ENCODE assay signal across 17 cellular contexts in the genomic region with DNA sequence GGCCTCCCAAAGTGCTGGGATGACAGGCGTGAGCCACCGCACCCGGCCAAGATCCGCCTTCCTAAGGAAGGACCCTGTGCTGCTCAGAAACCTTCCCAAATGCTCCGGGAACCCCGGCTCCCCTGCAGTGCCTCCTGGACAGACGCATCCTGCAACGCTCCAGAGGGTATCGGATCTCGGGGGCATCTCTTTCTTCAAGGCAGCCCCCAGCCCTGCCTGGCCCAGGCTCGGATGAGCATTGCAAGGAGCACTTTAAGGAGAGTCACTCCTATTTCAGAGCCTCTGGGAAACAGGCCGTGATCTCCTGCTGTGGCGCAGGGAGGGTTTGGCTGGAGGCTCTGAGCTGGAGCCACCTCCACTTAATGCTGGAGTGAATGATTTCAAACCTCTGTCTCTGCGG. TPM values are rescaled to one million over a fixed set of nuclear protein-coding genes. Genes with fewer than 3 reads are reported as not detected.
A peak's percentile ranks its signal among the peaks of the same experiment; 100 is the strongest.
DNase-seq lines count a peak whose midpoint lies in the region; ATAC-seq and TF ChIP-seq lines count a peak whose summit lies in the region.
"Had no signal": no experiment of that assay in that cellular context is flagged by ENCODE, and none has a peak within 500 bp of the region (broad histone marks: within the 10 kb centered on the region; RNA-seq: fewer than 3 reads in every experiment).

No MANE protein-coding gene starts in this region.

- peaks cover 27% of the 10 kb centered on the region for H3K79me2 ChIP-seq in SU-DHL-6 (ENCODE audit: insufficient read depth, low read length)

- H3K9ac ChIP-seq in SU-DHL-6 (ENCODE audit: low read length), result peak overlapping the region; percentile 38

- H2AFZ ChIP-seq in SU-DHL-6 (ENCODE audit: low read depth, low read length, severe bottlenecking), result no peak overlapping the region

- 85% methylated on average over 10 of the region's 14 CpGs for WGBS in suprapubic skin

- H4K20me1 ChIP-seq in SU-DHL-6 (ENCODE audit: low read depth, low read length), result no peaks in the 10 kb centered on the region

- H3K9me3 Mint-ChIP-seq in activated CD8-positive, alpha-beta memory T cell treated with anti-CD3 and anti-CD28 coated beads, Interleukin-2, amount 10 ng/mL, durations not matched to agents 7 days and 5 days (ENCODE audit: low read depth), result no peaks in the 10 kb centered on the region
- H3K9me3 Mint-ChIP-seq: CD8-positive, alpha-beta T cell; naive thymus-derived CD8-positive, alpha-beta T cell had no signal

- peaks cover 15 to 77% of the 10 kb centered on the region in 2 donors for H3K4me1 ChIP-seq in left lung
- H3K4me1 ChIP-seq in suprapubic skin, result peaks cover 33% of the 10 kb centered on the region
- H3K4me1 ChIP-seq: HAP-1, psoas muscle, tibial artery had no signal

- H3F3A ChIP-seq in SU-DHL-6 (ENCODE audit: insufficient read depth), result peaks cover 42% of the 10 kb centered on the region

- H3K9me3 ChIP-seq in SU-DHL-6 (ENCODE audit: insufficient read depth, low read length), result no peaks in the 10 kb centered on the region
- H3K9me3 ChIP-seq in left lung, result no peaks in the 10 kb centered on the region
- no peaks in the 10 kb centered on the region for H3K9me3 ChIP-seq in suprapubic skin
- H3K9me3 ChIP-seq: HAP-1, psoas muscle, tibial artery had no signal

- DNase-seq in activated CD8-positive, alpha-beta memory T cell treated with anti-CD3 and anti-CD28 coated beads, Interleukin-2, amount 10 ng/mL, durations not matched to agents 7 days and 5 days, result no peak
- no peak for DNase-seq in activated CD8-positive, alpha-beta memory T cell treated with anti-CD3 and anti-CD28 coated beads, Interleukin-2, amount 50 U/mL, for 4 hours
- DNase-seq in left lung (peak in 1 of 2 donors; percentile 56), suprapubic skin (ENCODE audit: low spot score in 2 of 2) (no peak), substantia nigra (lab: John Stamatoyannopoulos, UW) (no peak), HuH-7 (ENCODE audit: low spot score) (no peak)
- DNase-seq: brain microvascular endothelial cell; naive thymus-derived CD8-positive, alpha-beta T cell; NCI-H2081; NCI-H524 treated with DMSO at 0.1 percent for 48 hours; WERI-Rb-1 had no signal

- H3K36me3 ChIP-seq in SU-DHL-6 (ENCODE audit: low read length), result no peaks in the 10 kb centered on the region
- H3K36me3 ChIP-seq in left lung, result no peaks in the 10 kb centered on the region
- H3K36me3 ChIP-seq in suprapubic skin, result no peaks in the 10 kb centered on the region
- H3K36me3 ChIP-seq: brain microvascular endothelial cell, HAP-1, tibial artery, WERI-Rb-1 had no signal

- peaks cover 56% of the 10 kb centered on the region for H3K4me1 Mint-ChIP-seq in activated CD8-positive, alpha-beta memory T cell treated with anti-CD3 and anti-CD28 coated beads, Interleukin-2, amount 10 ng/mL, durations not matched to agents 7 days and 5 days

- H3K4me3 ChIP-seq in SU-DHL-6 (ENCODE audit: insufficient read depth, low read length, poor library complexity, severe bottlenecking) (no peak overlapping the region), left lung (no peak overlapping the region), suprapubic skin (no peak overlapping the region)
- H3K4me3 ChIP-seq: HAP-1, psoas muscle, tibial artery had no signal

- intact Hi-C loops in left lung (cut with DNase I), result no loop called here

- no peaks in the 10 kb centered on the region for H3K9me2 ChIP-seq in SU-DHL-6 (replicated peaks; ENCODE audit: insufficient read depth, low read length)

- H3K27ac ChIP-seq in SU-DHL-6 (ENCODE audit: low read depth, low read length), result peak overlapping the region; percentile 98
- peak overlapping the region; percentile 85 to 87 for H3K27ac ChIP-seq in left lung
- peak overlapping the region; percentile 80 for H3K27ac ChIP-seq in suprapubic skin
- H3K27ac ChIP-seq in substantia nigra (ENCODE audit: low read depth, low read length, poor library complexity, severe bottlenecking), result no peak overlapping the region
- H3K27ac ChIP-seq: brain microvascular endothelial cell, psoas muscle, WERI-Rb-1 had no signal

- H3K4me2 ChIP-seq in SU-DHL-6 (ENCODE audit: low read depth, low read length, poor library complexity, severe bottlenecking), result peak overlapping the region; percentile 67

- TF ChIP-seq CTCF in SU-DHL-6 (IDR thresholded peaks at IDR 0.05; ENCODE audit: insufficient read depth, low read length, poor library complexity, severe bottlenecking) (no peak), left lung (IDR thresholded peaks at IDR 0.05) (no peak), suprapubic skin (IDR thresholded peaks at IDR 0.05) (no peak)

- no peak for TF ChIP-seq EP300 in suprapubic skin (IDR thresholded peaks at IDR 0.05)

- H3K4me3 Mint-ChIP-seq in activated CD8-positive, alpha-beta memory T cell treated with anti-CD3 and anti-CD28 coated beads, Interleukin-2, amount 10 ng/mL, durations not matched to agents 7 days and 5 days, result no peak overlapping the region

- H3K36me3 Mint-ChIP-seq in activated CD8-positive, alpha-beta memory T cell treated with anti-CD3 and anti-CD28 coated beads, Interleukin-2, amount 10 ng/mL, durations not matched to agents 7 days and 5 days, result peaks cover 2% of the 10 kb centered on the region
- H3K36me3 Mint-ChIP-seq: CD8-positive, alpha-beta T cell; naive thymus-derived CD8-positive, alpha-beta T cell had no signal

- no peak for TF ChIP-seq POLR2A in suprapubic skin (IDR thresholded peaks at IDR 0.05)

- CTCF ChIA-PET in activated CD8-positive, alpha-beta memory T cell treated with anti-CD3 and anti-CD28 coated beads, Interleukin-2, amount 10 ng/mL, durations not matched to agents 7 days and 5 days (lab: Charles Lee), result interaction anchor here (1.3 to 7.3 kb wide), 4 partner anchors 12 to 141 kb away, joined by 4 to 110 read pairs (median 42); no protein-coding TSS in a partner anchor

- no peaks in the 10 kb centered on the region for H3K27me3 ChIP-seq in SU-DHL-6 (ENCODE audit: low read length)
- H3K27me3 ChIP-seq in left lung, result no peaks in the 10 kb centered on the region
- H3K27me3 ChIP-seq in suprapubic skin, result no peaks in the 10 kb centered on the region
- H3K27me3 ChIP-seq: brain microvascular endothelial cell had no signal

- no peak for ATAC-seq in activated CD8-positive, alpha-beta memory T cell treated with anti-CD3 and anti-CD28 coated beads, Interleukin-2, amount 10 ng/mL, durations not matched to agents 7 days and 5 days
- ATAC-seq in left lung, result no peak
- no peak for ATAC-seq in GM18520 (IDR thresholded peaks at IDR 0.05; ENCODE audit: unreplicated experiment)
- ATAC-seq: CD8-positive, alpha-beta T cell had no signal

- H3K27ac Mint-ChIP-seq in activated CD8-positive, alpha-beta memory T cell treated with anti-CD3 and anti-CD28 coated beads, Interleukin-2, amount 10 ng/mL, durations not matched to agents 7 days and 5 days, result peak overlapping the region; percentile 91

- peaks cover 3% of the 10 kb centered on the region for H3K27me3 Mint-ChIP-seq in activated CD8-positive, alpha-beta memory T cell treated with anti-CD3 and anti-CD28 coated beads, Interleukin-2, amount 10 ng/mL, durations not matched to agents 7 days and 5 days
- H3K27me3 Mint-ChIP-seq: naive thymus-derived CD8-positive, alpha-beta T cell had no signal

RNA-seq across cellular contexts. Expression of a gene that starts 17.2 kb away (rescaled TPM):
- total RNA-seq in activated CD8-positive, alpha-beta memory T cell treated with anti-CD3 and anti-CD28 coated beads, Interleukin-2, amount 10 ng/mL, durations not matched to agents 7 days and 5 days, result 100 to 1,000 TPM in 1 of 2 experiments, 10 to 100 TPM in 1; 83.2 to 145 TPM
- 100 to 1,000 TPM; 147 to 187 TPM for total RNA-seq in left lung
- total RNA-seq in suprapubic skin, result 100 to 1,000 TPM in 2 of 4 donors, 10 to 100 TPM in 2; 78.0 to 208 (median 106) TPM
